In genomic region chr3:152321806-152322377, GRCh38 we compare ENCODE assay signal across 12 cellular contexts. TPM values are rescaled to one million over a fixed set of nuclear protein-coding genes. Genes with fewer than 3 reads are reported as not detected.
DNase-seq lines count a peak whose midpoint lies in the region; ATAC-seq and TF ChIP-seq lines count a peak whose summit lies in the region.
"Had no signal": no experiment of that assay in that cellular context is flagged by ENCODE, and none has a peak within 500 bp of the region (broad histone marks: within the 10 kb centered on the region; RNA-seq: fewer than 3 reads in every experiment).

No MANE protein-coding gene starts in this region.

- no peak for ATAC-seq in foreskin keratinocyte

- peak overlapping the region; percentile 19 for H3K27ac ChIP-seq in substantia nigra (ENCODE audit: low read depth, low read length, poor library complexity, severe bottlenecking)
- no peak overlapping the region for H3K27ac ChIP-seq in foreskin keratinocyte
- H3K27ac ChIP-seq: thyroid gland had no signal

- peaks cover 56% of the 10 kb centered on the region for H3K36me3 Mint-ChIP-seq in activated T-cell treated with anti-CD3 and anti-CD28 coated beads, Interleukin-2, amount 50 U/mL, for 24 hours (ENCODE audit: low read depth)
- peaks cover 24% of the 10 kb centered on the region for H3K36me3 Mint-ChIP-seq in activated CD4-positive, alpha-beta memory T cell treated with anti-CD3 and anti-CD28 coated beads for 36 hours
- H3K36me3 Mint-ChIP-seq in immature natural killer cell (peaks cover 0 to 4% (median 0%) of the 10 kb centered on the region in 3 donors), type B pancreatic cell (peaks cover 9% of the 10 kb centered on the region)

- TF ChIP-seq CTCF in foreskin keratinocyte (conservative IDR thresholded peaks at IDR 0.05) (no peak), type B pancreatic cell (conservative IDR thresholded peaks at IDR 0.05) (no peak)

- POLR2A ChIA-PET in activated CD4-positive, alpha-beta memory T cell treated with anti-CD3 and anti-CD28 coated beads for 36 hours (lab: Charles Lee), result interaction anchor here (1.1 kb wide), 1 partner anchor 31 kb away, joined by 3 read pairs; no protein-coding TSS in a partner anchor

- CTCF ChIA-PET in activated CD4-positive, alpha-beta memory T cell treated with anti-CD3 and anti-CD28 coated beads for 36 hours (lab: Charles Lee), result no interaction called here

- H3K27me3 ChIP-seq in foreskin keratinocyte, result no peaks in the 10 kb centered on the region
- H3K27me3 ChIP-seq: thyroid gland had no signal

- no peaks in the 10 kb centered on the region for H3K9me3 Mint-ChIP-seq in activated T-cell treated with anti-CD3 and anti-CD28 coated beads, Interleukin-2, amount 50 U/mL, for 24 hours
- peaks cover 2% of the 10 kb centered on the region for H3K9me3 Mint-ChIP-seq in activated CD4-positive, alpha-beta memory T cell treated with anti-CD3 and anti-CD28 coated beads for 36 hours
- H3K9me3 Mint-ChIP-seq in immature natural killer cell, result no peaks in the 10 kb centered on the region
- no peaks in the 10 kb centered on the region for H3K9me3 Mint-ChIP-seq in type B pancreatic cell
- H3K9me3 Mint-ChIP-seq: activated naive CD8-positive, alpha-beta T cell treated with anti-CD3 and anti-CD28 coated beads, Interleukin-2, amount 10 ng/mL, durations not matched to agents 7 days and 5 days had no signal

- DNase-seq in activated T-cell treated with anti-CD3 and anti-CD28 coated beads, Interleukin-2, amount 50 U/mL, for 24 hours, result no peak
- DNase-seq in activated T-cell treated with anti-CD3 and anti-CD28 coated beads, Interleukin-2, amount 50 U/mL, for 48 hours, result no peak
- DNase-seq in activated CD4-positive, alpha-beta memory T cell treated with anti-CD3 and anti-CD28 coated beads for 36 hours, result no peak
- DNase-seq in immature natural killer cell (no peak), substantia nigra (lab: John Stamatoyannopoulos, UW) (no peak), foreskin keratinocyte (no peak), type B pancreatic cell (ENCODE audit: extremely low spot score, unreplicated experiment) (no peak), NCI-H187 treated with DMSO at 0.1 percent for 48 hours (lab: John Stamatoyannopoulos, UW) (no peak)
- DNase-seq: activated naive CD8-positive, alpha-beta T cell treated with anti-CD3 and anti-CD28 coated beads, Interleukin-2, amount 10 ng/mL, durations not matched to agents 7 days and 5 days; mammary epithelial cell; NCI-H2227 treated with DMSO at 0.1 percent for 48 hours; thyroid gland had no signal

- peaks cover 82% of the 10 kb centered on the region for H3K4me1 Mint-ChIP-seq in activated T-cell treated with anti-CD3 and anti-CD28 coated beads, Interleukin-2, amount 50 U/mL, for 24 hours (ENCODE audit: low read depth)
- H3K4me1 Mint-ChIP-seq in activated CD4-positive, alpha-beta memory T cell treated with anti-CD3 and anti-CD28 coated beads for 36 hours (ENCODE audit: low read depth), result peaks cover 83% of the 10 kb centered on the region
- H3K4me1 Mint-ChIP-seq in immature natural killer cell (peaks cover 83 to 99% of the 10 kb centered on the region in 2 donors), type B pancreatic cell (ENCODE audit: unreplicated experiment) (peaks cover 36% of the 10 kb centered on the region)

- intact Hi-C loops in activated CD4-positive, alpha-beta memory T cell treated with anti-CD3 and anti-CD28 coated beads for 36 hours (cut with micrococcal nuclease), result loop anchor here (2.0 to 10.0 kb wide), 4 partner anchors 35 to 843 kb away; partner anchors contain the start of gene RAP2B

- H3K27ac Mint-ChIP-seq in activated T-cell treated with anti-CD3 and anti-CD28 coated beads, Interleukin-2, amount 50 U/mL, for 24 hours, result peak overlapping the region; percentile 75
- peak overlapping the region; percentile 39 for H3K27ac Mint-ChIP-seq in activated CD4-positive, alpha-beta memory T cell treated with anti-CD3 and anti-CD28 coated beads for 36 hours
- H3K27ac Mint-ChIP-seq in immature natural killer cell (peak overlapping the region; percentile 73 to 87 (median 81)), type B pancreatic cell (no peak overlapping the region)

- H3K4me1 ChIP-seq in foreskin keratinocyte, result no peaks in the 10 kb centered on the region

- H3K27me3 Mint-ChIP-seq in activated T-cell treated with anti-CD3 and anti-CD28 coated beads, Interleukin-2, amount 50 U/mL, for 24 hours, result no peaks in the 10 kb centered on the region
- no peaks in the 10 kb centered on the region for H3K27me3 Mint-ChIP-seq in activated CD4-positive, alpha-beta memory T cell treated with anti-CD3 and anti-CD28 coated beads for 36 hours
- H3K27me3 Mint-ChIP-seq in immature natural killer cell (ENCODE audit: low read depth in 3 of 3) (peaks cover 0 to 2% (median 1%) of the 10 kb centered on the region in 3 donors), type B pancreatic cell (no peaks in the 10 kb centered on the region)
- H3K27me3 Mint-ChIP-seq: activated naive CD8-positive, alpha-beta T cell treated with anti-CD3 and anti-CD28 coated beads, Interleukin-2, amount 10 ng/mL, durations not matched to agents 7 days and 5 days had no signal

- H3K4me3 Mint-ChIP-seq in activated T-cell treated with anti-CD3 and anti-CD28 coated beads, Interleukin-2, amount 50 U/mL, for 24 hours, result peak overlapping the region; percentile 26
- no peak overlapping the region for H3K4me3 Mint-ChIP-seq in activated CD4-positive, alpha-beta memory T cell treated with anti-CD3 and anti-CD28 coated beads for 36 hours
- peak overlapping the region in 4 of 5 donors; percentile 25 to 72 (median 61) for H3K4me3 Mint-ChIP-seq in immature natural killer cell
- H3K4me3 Mint-ChIP-seq in type B pancreatic cell, result no peak overlapping the region

RNA-seq across cellular contexts. Expression of gene MBNL1, which starts 53.2 kb away (rescaled TPM):
- total RNA-seq in activated CD4-positive, alpha-beta memory T cell treated with anti-CD3 and anti-CD28 coated beads for 36 hours, result 100 to 1,000 TPM; 290 to 302 TPM
- polyA plus RNA-seq in immature natural killer cell (100 to 1,000 TPM; 270 to 399 (median 286) TPM), foreskin keratinocyte (14.1 and 16.8 TPM in 2 replicates)
- total RNA-seq in foreskin keratinocyte (66.8 and 72.7 TPM in 2 replicates), type B pancreatic cell (ENCODE audit: low replicate concordance) (61.2 and 69.4 TPM in 2 replicates)

Comparison
In these comparisons a context has a peak if more than half of its experiments do, and no peak if none do; other contexts are left out.
1. H3K4me3 Mint-ChIP-seq: peak in activated T-cell treated with anti-CD3 and anti-CD28 coated beads, Interleukin-2, amount 50 U/mL, for 24 hours (single experiment) and immature natural killer cell (4 of 5); none in activated CD4-positive, alpha-beta memory T cell treated with anti-CD3 and anti-CD28 coated beads for 36 hours (single experiment) and type B pancreatic cell (single experiment).